In genomic region chr4:14621731-14622459, GRCh38 we compare ENCODE assay signal across 2 cellular contexts.
TF ChIP-seq lines count a peak whose summit lies in the region.

No MANE protein-coding gene starts in this region.

TF ChIP-seq in GM23338, 12 proteins besides CTCF, POLR2A, EP300 and RAD21 (continued from another document):
- TF ChIP-seq NANOG (IDR thresholded peaks at IDR 0.05; ENCODE audit: borderline replicate concordance) = no peak
- no peak for TF ChIP-seq ETS1 (IDR thresholded peaks at IDR 0.05)
- no peak for TF ChIP-seq ZNF462 (CRISPR knock-in tag; IDR thresholded peaks at IDR 0.05)
- no peak for TF ChIP-seq REST (IDR thresholded peaks at IDR 0.05; ENCODE audit: unreplicated experiment)
- TF ChIP-seq JUNB (IDR thresholded peaks at IDR 0.05; ENCODE audit: unreplicated experiment) = no peak
TF ChIP-seq in GM23338: peak in this region for 0.

TF ChIP-seq in H1, 55 proteins besides CTCF, POLR2A, EP300 and RAD21 (continued from another document):
- TF ChIP-seq KDM4A (IDR thresholded peaks at IDR 0.05; ENCODE audit: low read depth, low read length, severe bottlenecking) = no peak
- no peak for TF ChIP-seq ZNF274 (IDR thresholded peaks at IDR 0.05; ENCODE audit: borderline replicate concordance, extremely low read depth, low read length)
- TF ChIP-seq ATF2 (IDR thresholded peaks at IDR 0.05; ENCODE audit: low read length) = no peak
- no peak for TF ChIP-seq YY1 (IDR thresholded peaks at IDR 0.05; ENCODE audit: low read depth, low read length)
- TF ChIP-seq JUND (IDR thresholded peaks at IDR 0.05; ENCODE audit: low read length) = no peak
- TF ChIP-seq GABPA (IDR thresholded peaks at IDR 0.05; ENCODE audit: borderline replicate concordance, insufficient read depth, low read length) = no peak
- no peak for TF ChIP-seq CHD7 (IDR thresholded peaks at IDR 0.05; ENCODE audit: insufficient replicate concordance, low read length)
- TF ChIP-seq SIRT6 (IDR thresholded peaks at IDR 0.05; ENCODE audit: low read length) = no peak
- TF ChIP-seq RNF2 (IDR thresholded peaks at IDR 0.05; ENCODE audit: borderline replicate concordance, low read depth, low read length, missing control alignments, poor library complexity, severe bottlenecking) = no peak
- no peak for TF ChIP-seq JUN (IDR thresholded peaks at IDR 0.05; ENCODE audit: low read depth, low read length)
- TF ChIP-seq TBP (IDR thresholded peaks at IDR 0.05; ENCODE audit: low read depth, low read length) = no peak
- TF ChIP-seq ASH2L (IDR thresholded peaks at IDR 0.05; ENCODE audit: low read length) = no peak
- TF ChIP-seq E2F6 (IDR thresholded peaks at IDR 0.05) = no peak
- TF ChIP-seq TEAD4 (IDR thresholded peaks at IDR 0.05; ENCODE audit: low read depth, low read length) = no peak
